ENCODE assay signal across 22 cellular contexts in genomic region chr18:23725351-23725750, GRCh38. TPM values are rescaled to one million over a fixed set of nuclear protein-coding genes. Genes with fewer than 3 reads are reported as not detected.
A peak's percentile ranks its signal among the peaks of the same experiment; 100 is the strongest.
DNase-seq lines count a peak whose midpoint lies in the region; ATAC-seq, FAIRE-seq and TF ChIP-seq lines count a peak whose summit lies in the region.
"Had no signal": no experiment of that assay in that cellular context is flagged by ENCODE, and none has a peak within 500 bp of the region (broad histone marks: within the 10 kb centered on the region; RNA-seq: fewer than 3 reads in every experiment).

No MANE protein-coding gene starts in this region.

- H3K27ac ChIP-seq in A549 (peak overlapping the region; percentile 73 to 77; a peak in 5 of 6 replicates), PC-3 (ENCODE audit: low read length) (no peak overlapping the region), suprapubic skin (peak overlapping the region; percentile 8), gastroesophageal sphincter (no peak overlapping the region)
- H3K27ac ChIP-seq: GM23248, PC-9 had no signal

- H3K4me3 Mint-ChIP-seq in activated naive CD4-positive, alpha-beta T cell treated with anti-CD3 and anti-CD28 coated beads, Interleukin-2, amount 10 ng/mL, durations not matched to agents 7 days and 5 days = no peak overlapping the region
- H3K4me3 Mint-ChIP-seq: CD14-positive monocyte had no signal

- peak in 1 of 2 experiments; percentile 40; a peak in 3 of 6 replicates for ATAC-seq in A549
- peak; percentile 29; the same call in 1 of the 2 replicates for ATAC-seq in PC-3
- ATAC-seq in gastroesophageal sphincter = no peak
- no peak for ATAC-seq in Right ventricle myocardium inferior
- ATAC-seq: HCT116 had no signal

- no peak overlapping the region for H3K9ac ChIP-seq in PC-3 (ENCODE audit: low read length)
- H3K9ac ChIP-seq: GM23248 had no signal

- H2AFZ ChIP-seq in PC-3 (ENCODE audit: low read length) = no peak overlapping the region
- H2AFZ ChIP-seq: GM23248, PC-9 had no signal

- peak overlapping the region; percentile 25; the same call in 1 of the 3 replicates for H3K4me2 ChIP-seq in A549
- no peak overlapping the region for H3K4me2 ChIP-seq in PC-3 (ENCODE audit: low read length)
- H3K4me2 ChIP-seq: PC-9 had no signal

- no peaks in the 10 kb centered on the region for H4K20me1 ChIP-seq in PC-3 (ENCODE audit: low read length)

- FAIRE-seq in A549 (lab: Jason Lieb, UNC) = no peak
- FAIRE-seq: A204.1, GM12891, GM18507 had no signal

- no peak for TF ChIP-seq EP300 in A549 (IDR thresholded peaks at IDR 0.05)
- no peak for TF ChIP-seq EP300 in suprapubic skin (IDR thresholded peaks at IDR 0.05)
- no peak for TF ChIP-seq EP300 in gastroesophageal sphincter (IDR thresholded peaks at IDR 0.05)

- H3K9me3 Mint-ChIP-seq in activated naive CD4-positive, alpha-beta T cell treated with anti-CD3 and anti-CD28 coated beads, Interleukin-2, amount 10 ng/mL, durations not matched to agents 7 days and 5 days = no peaks in the 10 kb centered on the region

- no peaks in the 10 kb centered on the region for H3K4me1 Mint-ChIP-seq in activated naive CD4-positive, alpha-beta T cell treated with anti-CD3 and anti-CD28 coated beads, Interleukin-2, amount 10 ng/mL, durations not matched to agents 7 days and 5 days
- H3K4me1 Mint-ChIP-seq: CD14-positive monocyte had no signal

- no peak for TF ChIP-seq RAD21 in A549 (conservative IDR thresholded peaks at IDR 0.05 in 1 of 2, IDR thresholded peaks at IDR 0.05 in 1 of 2)

- H3K27ac Mint-ChIP-seq in activated naive CD4-positive, alpha-beta T cell treated with anti-CD3 and anti-CD28 coated beads, Interleukin-2, amount 10 ng/mL, durations not matched to agents 7 days and 5 days = no peak overlapping the region
- H3K27ac Mint-ChIP-seq: CD14-positive monocyte had no signal

- peaks cover 36% of the 10 kb centered on the region for H3K27me3 Mint-ChIP-seq in activated naive CD4-positive, alpha-beta T cell treated with anti-CD3 and anti-CD28 coated beads, Interleukin-2, amount 10 ng/mL, durations not matched to agents 7 days and 5 days

- no peak for DNase-seq in A549 (ENCODE audit: low read depth in 1 of 2, low spot score in 1 of 2)
- no peak for DNase-seq in PC-3
- peak; percentile 50 for DNase-seq in islet precursor cell
- DNase-seq in suprapubic skin (ENCODE audit: low spot score in 2 of 2) = no peak
- no peak for DNase-seq in HEK293T (ENCODE audit: extremely low spot score)
- DNase-seq in activated naive CD4-positive, alpha-beta T cell treated with anti-CD3 and anti-CD28 coated beads, Interleukin-2, amount 10 ng/mL, durations not matched to agents 7 days and 5 days = no peak
- DNase-seq in Right ventricle myocardium inferior (ENCODE audit: missing footprints) = no peak
- DNase-seq: DMS 273 treated with DMSO at 0.1 percent for 48 hours, GF-D8, GM23248, KG1, NCI-H1092, NCI-H146, NCI-H2081, NCI-H774, PC-9 had no signal

- CTCF ChIA-PET in A549 (lab: Yijun Ruan, JAX) = interaction anchor here (0.6 to 1.5 kb wide), 2 partner anchors 22 to 162 kb away, joined by 3 to 7 read pairs; no protein-coding TSS in a partner anchor
- CTCF ChIA-PET in PC-3 (lab: Charles Lee) = no interaction called here
- CTCF ChIA-PET in HEK293T (lab: Yijun Ruan, JAX) = no interaction called here
- CTCF ChIA-PET in activated naive CD4-positive, alpha-beta T cell treated with anti-CD3 and anti-CD28 coated beads, Interleukin-2, amount 10 ng/mL, durations not matched to agents 7 days and 5 days (lab: Charles Lee) = no interaction called here

- H3K9me2 ChIP-seq in PC-3 (replicated peaks; ENCODE audit: low read length) = no peaks in the 10 kb centered on the region

- H3F3A ChIP-seq in PC-3 (ENCODE audit: low read length, unreplicated experiment) = no peaks in the 10 kb centered on the region

- no peak for TF ChIP-seq CTCF in A549 (IDR thresholded peaks at IDR 0.05)
- TF ChIP-seq CTCF in PC-3 (conservative IDR thresholded peaks at IDR 0.05; ENCODE audit: low read depth, low read length) = no peak
- no peak for TF ChIP-seq CTCF in suprapubic skin (IDR thresholded peaks at IDR 0.05)
- TF ChIP-seq CTCF in gastroesophageal sphincter (IDR thresholded peaks at IDR 0.05) = no peak

- no peaks in the 10 kb centered on the region for H3K36me3 Mint-ChIP-seq in activated naive CD4-positive, alpha-beta T cell treated with anti-CD3 and anti-CD28 coated beads, Interleukin-2, amount 10 ng/mL, durations not matched to agents 7 days and 5 days
- H3K36me3 Mint-ChIP-seq: CD14-positive monocyte had no signal

- 68% methylated on average over 4 of the region's 6 CpGs for WGBS in A549 (ENCODE audit: missing lambda C conversion rate)
- WGBS in suprapubic skin = 93% methylated on average over 4 of the region's 6 CpGs
- WGBS in gastroesophageal sphincter (ENCODE audit: low coverage in 1 of 2), 2 donors = 94 to 100% methylated on average over 2 to 3 of the region's 6 CpGs

- H3K4me3 ChIP-seq in A549 (no peak overlapping the region), PC-3 (ENCODE audit: low read length) (no peak overlapping the region), suprapubic skin (no peak overlapping the region), gastroesophageal sphincter (no peak overlapping the region)
- H3K4me3 ChIP-seq: GM23248, PC-9 had no signal

- H3K36me3 ChIP-seq in PC-3 (ENCODE audit: low read depth, low read length) (peaks cover 42% of the 10 kb centered on the region), suprapubic skin (no peaks in the 10 kb centered on the region), gastroesophageal sphincter (peaks cover 0 to 6% of the 10 kb centered on the region in 2 donors)

- H3K79me2 ChIP-seq in PC-3 (ENCODE audit: low read length) = peaks cover 68% of the 10 kb centered on the region

- POLR2A ChIA-PET in A549 (lab: Yijun Ruan, JAX) (no interaction called here), PC-3 (lab: Charles Lee; ENCODE audit: unreplicated experiment) (no interaction called here), HEK293T (lab: Yijun Ruan, JAX) (no interaction called here)

- BruUV-seq in PC-3 (replicated peaks; lab: Mats Ljungman, UMichigan) = no TSS peak

- TF ChIP-seq POLR2A in A549 (IDR thresholded peaks at IDR 0.05; ENCODE audit: low read length) (no peak), suprapubic skin (IDR thresholded peaks at IDR 0.05) (no peak), gastroesophageal sphincter (IDR thresholded peaks at IDR 0.05) (no peak)

- H3K4me1 ChIP-seq in A549 (peaks cover 63% of the 10 kb centered on the region), PC-3 (ENCODE audit: insufficient read depth, low read length) (peaks cover 15% of the 10 kb centered on the region), suprapubic skin (peaks cover 3% of the 10 kb centered on the region), gastroesophageal sphincter (peaks cover 0 to 6% (median 0%) of the 10 kb centered on the region in 3 donors)

- intact Hi-C loops in PC-3 (cut with micrococcal nuclease) (no loop called here), Right ventricle myocardium inferior (cut with DNase I) (no loop called here)

- no peaks in the 10 kb centered on the region for H3K27me3 ChIP-seq in PC-3 (ENCODE audit: low read length)
- H3K27me3 ChIP-seq in suprapubic skin = no peaks in the 10 kb centered on the region
- no peaks in the 10 kb centered on the region for H3K27me3 ChIP-seq in gastroesophageal sphincter

- H3K9me3 ChIP-seq in A549 (peaks cover 10% of the 10 kb centered on the region; the same call in 2 of the 3 replicates), PC-3 (ENCODE audit: low read length) (no peaks in the 10 kb centered on the region), suprapubic skin (no peaks in the 10 kb centered on the region), gastroesophageal sphincter (no peaks in the 10 kb centered on the region)

TF ChIP-seq in A549, 52 proteins besides CTCF, POLR2A, EP300 and RAD21 (continues in another document):
- TF ChIP-seq FOSL2 (IDR thresholded peaks at IDR 0.05) = no peak
- TF ChIP-seq FOSL2 (CRISPR knock-in tag; IDR thresholded peaks at IDR 0.05) = no peak
- no peak for TF ChIP-seq JUNB (IDR thresholded peaks at IDR 0.05)
- TF ChIP-seq, protein P1, sequence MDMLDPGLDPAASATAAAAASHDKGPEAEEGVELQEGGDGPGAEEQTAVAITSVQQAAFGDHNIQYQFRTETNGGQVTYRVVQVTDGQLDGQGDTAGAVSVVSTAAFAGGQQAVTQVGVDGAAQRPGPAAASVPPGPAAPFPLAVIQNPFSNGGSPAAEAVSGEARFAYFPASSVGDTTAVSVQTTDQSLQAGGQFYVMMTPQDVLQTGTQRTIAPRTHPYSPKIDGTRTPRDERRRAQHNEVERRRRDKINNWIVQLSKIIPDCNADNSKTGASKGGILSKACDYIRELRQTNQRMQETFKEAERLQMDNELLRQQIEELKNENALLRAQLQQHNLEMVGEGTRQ (IDR thresholded peaks at IDR 0.05) = no peak
- TF ChIP-seq CBX2 (IDR thresholded peaks at IDR 0.05; ENCODE audit: borderline replicate concordance, low read depth) = no peak
- no peak for TF ChIP-seq NPAS2 (CRISPR knock-in tag; IDR thresholded peaks at IDR 0.05; ENCODE audit: borderline replicate concordance)
- no peak for TF ChIP-seq CBX8 (IDR thresholded peaks at IDR 0.05)
- no peak for TF ChIP-seq FOXS1 (CRISPR knock-in tag; IDR thresholded peaks at IDR 0.05)

TF ChIP-seq in HEK293T, 16 proteins besides CTCF, POLR2A, EP300 and RAD21 (continues in another document):
- no peak for TF ChIP-seq ELF4 (IDR thresholded peaks at IDR 0.05)
- TF ChIP-seq, protein P2, sequence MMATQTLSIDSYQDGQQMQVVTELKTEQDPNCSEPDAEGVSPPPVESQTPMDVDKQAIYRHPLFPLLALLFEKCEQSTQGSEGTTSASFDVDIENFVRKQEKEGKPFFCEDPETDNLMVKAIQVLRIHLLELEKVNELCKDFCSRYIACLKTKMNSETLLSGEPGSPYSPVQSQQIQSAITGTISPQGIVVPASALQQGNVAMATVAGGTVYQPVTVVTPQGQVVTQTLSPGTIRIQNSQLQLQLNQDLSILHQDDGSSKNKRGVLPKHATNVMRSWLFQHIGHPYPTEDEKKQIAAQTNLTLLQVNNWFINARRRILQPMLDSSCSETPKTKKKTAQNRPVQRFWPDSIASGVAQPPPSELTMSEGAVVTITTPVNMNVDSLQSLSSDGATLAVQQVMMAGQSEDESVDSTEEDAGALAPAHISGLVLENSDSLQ (IDR thresholded peaks at IDR 0.05) = no peak
- TF ChIP-seq TARDBP (IDR thresholded peaks at IDR 0.05) = no peak
- TF ChIP-seq HDGF (IDR thresholded peaks at IDR 0.05; ENCODE audit: borderline replicate concordance) = no peak
- TF ChIP-seq L3MBTL2 (conservative IDR thresholded peaks at IDR 0.05) = no peak
- no peak for TF ChIP-seq CTBP1 (IDR thresholded peaks at IDR 0.05; ENCODE audit: borderline replicate concordance)
- no peak for TF ChIP-seq ZNF384 (IDR thresholded peaks at IDR 0.05)
- TF ChIP-seq SP1 (IDR thresholded peaks at IDR 0.05) = no peak

RNA-seq across cellular contexts. Expression of gene LAMA3, which starts 36.1 kb away (rescaled TPM):
- polyA plus RNA-seq in A549 (2011; rRNA removed) (31.0 and 40.1 TPM in 2 replicates), A549 (2017; fragmentation: RNase III; extraction: RNeasy Plus Mini Kit Qiagen cat#74134 plus additional on column Dnase treatment) (18.2 to 24.1 TPM (median 19.4 TPM) in 3 replicates)
- polyA plus RNA-seq in A549 (2012; cell fraction: cytosol; rRNA removed) = 9.6 and 11.6 TPM in 2 replicates
- 26.8 and 38.7 TPM in 2 replicates for polyA plus RNA-seq in A549 (2012; cell fraction: nucleus; rRNA removed)
- 41.6 and 42.2 TPM in 2 replicates for polyA minus RNA-seq in A549 (2011; rRNA and poly(A)+ RNA removed)
- total RNA-seq in PC-3 (2014; rRNA removed) (217 and 224 TPM in 2 replicates), suprapubic skin (100 to 1,000 TPM; 233 to 370 (median 253) TPM), gastroesophageal sphincter (10 to 100 TPM in 1 of 4 donors, 1 to 10 TPM in 3; 8.3 to 13.5 (median 9.5) TPM), Right ventricle myocardium inferior (4.1 TPM)
- polyA plus RNA-seq: CD14-positive monocyte had no signal

Comparison
In these comparisons a context has a peak if more than half of its experiments do, and no peak if none do; other contexts are left out.
1. H3K27ac ChIP-seq: peak in A549 (2 of 2) and suprapubic skin (single experiment); none in PC-3 (single experiment) and gastroesophageal sphincter (0 of 4).
2. RNA of gene LAMA3, which starts 36.1 kb away (total RNA-seq): 233 to 370 TPM in suprapubic skin and 217 to 224 TPM in PC-3; 8.3 to 13.5 TPM in gastroesophageal sphincter and 4.1 TPM in Right ventricle myocardium inferior (single experiment); every median in the first group is over 10 times any median in the second.